In the genomic region with DNA sequence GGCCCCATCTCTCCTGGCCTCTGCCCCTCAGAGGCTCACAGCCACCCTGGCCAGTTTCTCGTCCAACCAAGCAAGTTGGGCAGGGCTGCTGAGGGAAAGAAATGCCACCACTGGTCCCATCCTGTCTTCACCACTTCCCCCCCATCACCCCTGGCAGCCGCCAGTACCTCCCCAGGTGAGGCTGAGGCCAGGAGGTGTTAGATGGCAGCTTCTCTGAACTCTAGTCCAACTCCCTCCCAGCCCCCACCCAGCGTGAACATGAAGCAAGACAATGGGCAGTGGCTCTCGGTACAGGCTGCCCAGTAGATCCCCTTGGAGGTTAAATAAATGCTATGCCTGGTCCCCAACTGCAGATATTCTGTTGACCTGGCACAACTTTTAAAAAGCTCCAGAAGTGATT, we compare ENCODE assay signal across 2 cellular contexts.
TF ChIP-seq lines count a peak whose summit lies in the region.

No MANE protein-coding gene starts in this region.

TF ChIP-seq in GM23338, 12 proteins besides CTCF, POLR2A, EP300 and RAD21 (continued from another document):
- TF ChIP-seq ZNF331 (CRISPR knock-in tag; IDR thresholded peaks at IDR 0.05; ENCODE audit: low read depth) (no peak), REST (IDR thresholded peaks at IDR 0.05; ENCODE audit: unreplicated experiment) (no peak), NANOG (IDR thresholded peaks at IDR 0.05; ENCODE audit: borderline replicate concordance) (no peak)

TF ChIP-seq in WTC11, 78 proteins besides CTCF, POLR2A, EP300 and RAD21:
- TF ChIP-seq E2F4 (CRISPR knock-in tag; IDR thresholded peaks at IDR 0.05; ENCODE audit: borderline replicate concordance, low read depth) (no peak), NFYB (CRISPR knock-in tag; conservative IDR thresholded peaks at IDR 0.05; ENCODE audit: low read depth) (no peak), ZNF396 (CRISPR knock-in tag; IDR thresholded peaks at IDR 0.05; ENCODE audit: borderline replicate concordance) (no peak), ZNF232 (CRISPR knock-in tag; IDR thresholded peaks at IDR 0.05) (no peak), FOXK1 (CRISPR knock-in tag; IDR thresholded peaks at IDR 0.05) (no peak), E2F5 (CRISPR knock-in tag; IDR thresholded peaks at IDR 0.05) (no peak), ZNF121 (CRISPR knock-in tag; IDR thresholded peaks at IDR 0.05) (no peak), TP53 (CRISPR knock-in tag; IDR thresholded peaks at IDR 0.05) (no peak), SP1 (CRISPR knock-in tag; conservative IDR thresholded peaks at IDR 0.05) (no peak), NFATC4 (CRISPR knock-in tag; IDR thresholded peaks at IDR 0.05) (no peak)
- TF ChIP-seq, protein P1, sequence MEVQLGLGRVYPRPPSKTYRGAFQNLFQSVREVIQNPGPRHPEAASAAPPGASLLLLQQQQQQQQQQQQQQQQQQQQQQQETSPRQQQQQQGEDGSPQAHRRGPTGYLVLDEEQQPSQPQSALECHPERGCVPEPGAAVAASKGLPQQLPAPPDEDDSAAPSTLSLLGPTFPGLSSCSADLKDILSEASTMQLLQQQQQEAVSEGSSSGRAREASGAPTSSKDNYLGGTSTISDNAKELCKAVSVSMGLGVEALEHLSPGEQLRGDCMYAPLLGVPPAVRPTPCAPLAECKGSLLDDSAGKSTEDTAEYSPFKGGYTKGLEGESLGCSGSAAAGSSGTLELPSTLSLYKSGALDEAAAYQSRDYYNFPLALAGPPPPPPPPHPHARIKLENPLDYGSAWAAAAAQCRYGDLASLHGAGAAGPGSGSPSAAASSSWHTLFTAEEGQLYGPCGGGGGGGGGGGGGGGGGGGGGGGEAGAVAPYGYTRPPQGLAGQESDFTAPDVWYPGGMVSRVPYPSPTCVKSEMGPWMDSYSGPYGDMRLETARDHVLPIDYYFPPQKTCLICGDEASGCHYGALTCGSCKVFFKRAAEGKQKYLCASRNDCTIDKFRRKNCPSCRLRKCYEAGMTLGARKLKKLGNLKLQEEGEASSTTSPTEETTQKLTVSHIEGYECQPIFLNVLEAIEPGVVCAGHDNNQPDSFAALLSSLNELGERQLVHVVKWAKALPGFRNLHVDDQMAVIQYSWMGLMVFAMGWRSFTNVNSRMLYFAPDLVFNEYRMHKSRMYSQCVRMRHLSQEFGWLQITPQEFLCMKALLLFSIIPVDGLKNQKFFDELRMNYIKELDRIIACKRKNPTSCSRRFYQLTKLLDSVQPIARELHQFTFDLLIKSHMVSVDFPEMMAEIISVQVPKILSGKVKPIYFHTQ (CRISPR knock-in tag; IDR thresholded peaks at IDR 0.05): no peak
